In genomic region chr6:149855741-149856140, GRCh38 we compare ENCODE assay signal across 1 cellular context.
TF ChIP-seq lines count a peak whose summit lies in the region.

No MANE protein-coding gene starts in this region.

TF ChIP-seq in SK-N-SH, 30 proteins besides CTCF, POLR2A, EP300 and RAD21 (continued from another document):
- TF ChIP-seq PBX3 (IDR thresholded peaks at IDR 0.05) (no peak), TAF1 (IDR thresholded peaks at IDR 0.05; ENCODE audit: borderline replicate concordance, low read depth, low read length) (no peak), RXRA (IDR thresholded peaks at IDR 0.05; ENCODE audit: borderline replicate concordance, low read depth) (no peak), NFIC (IDR thresholded peaks at IDR 0.05; ENCODE audit: borderline replicate concordance) (no peak), EZH2phosphoT487 (IDR thresholded peaks at IDR 0.05; ENCODE audit: borderline replicate concordance, low read depth) (no peak), REST (IDR thresholded peaks at IDR 0.05; ENCODE audit: low read depth, low read length) (no peak), USF1 (IDR thresholded peaks at IDR 0.05; ENCODE audit: borderline replicate concordance, low read depth) (no peak), RCOR1 (IDR thresholded peaks at IDR 0.05; ENCODE audit: low read length) (no peak), TCF12 (IDR thresholded peaks at IDR 0.05) (no peak), TEAD4 (IDR thresholded peaks at IDR 0.05; ENCODE audit: borderline replicate concordance, insufficient read depth) (no peak), RFX5 (IDR thresholded peaks at IDR 0.05; ENCODE audit: low read length) (no peak), GABPA (IDR thresholded peaks at IDR 0.05; ENCODE audit: low read depth) (no peak), FOXM1 (IDR thresholded peaks at IDR 0.05; ENCODE audit: low read depth) (no peak), YY1 (IDR thresholded peaks at IDR 0.05; ENCODE audit: low read depth) (no peak), ZBTB33 (IDR thresholded peaks at IDR 0.05; ENCODE audit: borderline replicate concordance, low read depth) (no peak), FOXJ3 (CRISPR knock-in tag; IDR thresholded peaks at IDR 0.05) (no peak), MAX (IDR thresholded peaks at IDR 0.05; ENCODE audit: low read depth) (no peak), SMC3 (IDR thresholded peaks at IDR 0.05; ENCODE audit: low read depth, low read length) (no peak)
